Comparison of ENCODE assay signal across 9 cellular contexts in the genomic region with DNA sequence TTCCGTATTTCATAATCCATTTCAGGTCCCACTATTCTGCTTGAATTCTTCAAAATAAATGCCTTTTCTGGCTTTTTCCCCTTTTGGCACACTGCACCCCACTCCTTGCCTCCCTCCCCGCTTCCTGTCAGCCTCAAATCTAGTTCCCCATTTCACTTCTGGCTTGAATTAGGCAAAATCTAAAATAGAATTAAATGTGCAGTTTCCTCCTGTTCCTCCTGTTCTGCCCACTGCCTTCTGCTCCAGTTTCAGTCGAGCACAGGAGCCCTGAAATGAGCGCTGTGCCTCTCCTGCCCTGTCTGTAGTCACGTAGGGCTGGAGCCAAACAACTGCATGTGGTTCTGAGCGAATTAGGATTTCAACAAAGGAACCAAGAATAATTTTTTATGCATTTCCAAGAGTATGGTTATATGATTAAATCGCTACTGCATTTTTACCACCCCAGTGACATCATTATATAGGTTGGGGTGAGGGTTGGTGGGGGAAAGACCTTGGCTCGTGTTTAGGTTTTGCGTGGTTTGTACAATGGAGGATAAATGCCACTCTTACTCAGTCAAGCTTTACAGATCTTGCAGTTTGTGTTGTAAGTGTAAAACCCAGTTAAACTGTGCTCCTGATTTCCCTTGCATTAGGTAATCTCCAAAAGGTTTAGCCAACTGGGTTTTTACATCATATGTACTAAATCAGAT.
DNase-seq lines count a peak whose midpoint lies in the region; ATAC-seq and TF ChIP-seq lines count a peak whose summit lies in the region.
"Had no signal": no experiment of that assay in that cellular context is flagged by ENCODE, and none has a peak within 500 bp of the region (broad histone marks: within the 10 kb centered on the region; RNA-seq: fewer than 3 reads in every experiment).

No MANE protein-coding gene starts in this region.

- no peak overlapping the region for H3K4me2 ChIP-seq in SK-N-SH
- H3K4me2 ChIP-seq in GM23248 (ENCODE audit: unreplicated experiment), result no peak overlapping the region

- H3K36me3 ChIP-seq in SK-N-SH (replicated peaks in 1 of 2; ENCODE audit: control insufficient read depth in 1 of 2, insufficient read depth in 2 of 2, low read length in 1 of 2) (peaks cover 42 to 59% of the 10 kb centered on the region in 2 experiments), GM23248 (ENCODE audit: low read depth) (peaks cover 56% of the 10 kb centered on the region)

- in situ Hi-C loops in GM23248 (cut with MboI), result no loop called here

- H3K9me3 Mint-ChIP-seq in activated T-cell treated with anti-CD3 and anti-CD28 coated beads, Interleukin-2, amount 50 U/mL, for 4 hours, result no peaks in the 10 kb centered on the region

- no peaks in the 10 kb centered on the region for H3K27me3 Mint-ChIP-seq in activated T-cell treated with anti-CD3 and anti-CD28 coated beads, Interleukin-2, amount 50 U/mL, for 4 hours (ENCODE audit: low read depth)

- peaks cover 44% of the 10 kb centered on the region for H3K36me3 Mint-ChIP-seq in activated T-cell treated with anti-CD3 and anti-CD28 coated beads, Interleukin-2, amount 50 U/mL, for 4 hours (ENCODE audit: insufficient read depth)

- no peaks in the 10 kb centered on the region for H3K27me3 ChIP-seq in SK-N-SH (ENCODE audit: insufficient read depth)
- H3K27me3 ChIP-seq in GM23248 (replicated peaks; ENCODE audit: insufficient read depth), result no peaks in the 10 kb centered on the region

- H4K20me1 ChIP-seq in SK-N-SH (ENCODE audit: insufficient read depth) (no peaks in the 10 kb centered on the region), GM23248 (ENCODE audit: insufficient read depth) (no peaks in the 10 kb centered on the region)

- ATAC-seq in SK-N-SH treated with all-trans-retinoic acid at 6 μM for 48 hours, result no peak
- peak; percentile 66 for ATAC-seq in activated T-cell treated with anti-CD3 and anti-CD28 coated beads, Interleukin-2, amount 50 U/mL, for 4 hours
- ATAC-seq in GM21526 (IDR thresholded peaks at IDR 0.05; ENCODE audit: low FRiP score, unreplicated experiment), result no peak

- TF ChIP-seq CTCF in SK-N-SH (IDR thresholded peaks at IDR 0.05), result no peak

- H3K9ac ChIP-seq in SK-N-SH (no peak overlapping the region), GM23248 (no peak overlapping the region)

- H3K4me3 ChIP-seq in SK-N-SH (ENCODE audit: low read depth in 2 of 2, low read length in 1 of 2) (no peak overlapping the region), GM23248 (no peak overlapping the region)

- peak; percentile 14 for DNase-seq in SK-N-SH
- DNase-seq in activated T-cell treated with anti-CD3 and anti-CD28 coated beads, Interleukin-2, amount 50 U/mL, for 4 hours, result no peak
- peak; percentile 56 for DNase-seq in inferior parietal cortex (ENCODE audit: extremely low spot score)
- DNase-seq in superior temporal gyrus (ENCODE audit: extremely low spot score), result peak; percentile 70
- no peak for DNase-seq in GM19240 (ENCODE audit: insufficient read length, low spot score)
- no peak for DNase-seq in GM23248

- TF ChIP-seq RAD21 in SK-N-SH (IDR thresholded peaks at IDR 0.05; ENCODE audit: low read length), result no peak

- peaks cover 63% of the 10 kb centered on the region for H3K4me1 Mint-ChIP-seq in activated T-cell treated with anti-CD3 and anti-CD28 coated beads, Interleukin-2, amount 50 U/mL, for 4 hours (ENCODE audit: low read depth)

- WGBS in SK-N-SH (ENCODE audit: low lambda C conversion rate), result 86% methylated on average over 9 of the region's 9 CpGs
- 61 to 68% methylated on average over 9 of the region's 9 CpGs for WGBS in GM23248 (ENCODE audit: low coverage in 1 of 2, low lambda C conversion rate in 2 of 2, missing lambda C conversion rate in 2 of 2), 2 experiments

- peaks cover 0 to 37% of the 10 kb centered on the region in 2 experiments; a peak in 2 of 4 replicates for H3K4me1 ChIP-seq in SK-N-SH (ENCODE audit: control insufficient read depth in 1 of 2, insufficient read depth in 2 of 2, low read depth in 1 of 2, low read length in 1 of 2)
- no peaks in the 10 kb centered on the region for H3K4me1 ChIP-seq in GM23248 (ENCODE audit: insufficient read depth)

- TF ChIP-seq EP300 in SK-N-SH (IDR thresholded peaks at IDR 0.05; ENCODE audit: borderline replicate concordance in 1 of 2, low read depth in 1 of 2, low read length in 1 of 2), result no peak

- CTCF ChIA-PET in SK-N-SH (lab: Yijun Ruan, JAX), result interaction anchor here (1.7 kb wide), 1 partner anchor 275 kb away, joined by 3 read pairs; no protein-coding TSS in a partner anchor

- H3K4me3 Mint-ChIP-seq in activated T-cell treated with anti-CD3 and anti-CD28 coated beads, Interleukin-2, amount 50 U/mL, for 4 hours, result peak overlapping the region; percentile 64

- H3F3A ChIP-seq in SK-N-SH (replicated peaks; ENCODE audit: insufficient read depth), result no peaks in the 10 kb centered on the region
- no peaks in the 10 kb centered on the region for H3F3A ChIP-seq in GM23248 (ENCODE audit: insufficient read depth)

- no peak overlapping the region for H2AFZ ChIP-seq in SK-N-SH (ENCODE audit: low read depth)
- no peak overlapping the region for H2AFZ ChIP-seq in GM23248

- H3K9me3 ChIP-seq in SK-N-SH (no peaks in the 10 kb centered on the region), GM23248 (ENCODE audit: low read depth) (no peaks in the 10 kb centered on the region)

- POLR2A ChIA-PET in SK-N-SH (lab: Yijun Ruan, JAX), result no interaction called here

- H3K27ac ChIP-seq in SK-N-SH (ENCODE audit: low read depth in 2 of 2, low read length in 1 of 2), result peak overlapping the region in 1 of 2 experiments; percentile 77; a peak in 2 of 4 replicates
- H3K27ac ChIP-seq in GM23248, result no peak overlapping the region
- H3K27ac ChIP-seq: 22Rv1 had no signal

- no peaks in the 10 kb centered on the region for H3K9me2 ChIP-seq in SK-N-SH
- H3K9me2 ChIP-seq in GM23248 (ENCODE audit: insufficient read depth), result no peaks in the 10 kb centered on the region

- H3K79me2 ChIP-seq in SK-N-SH (ENCODE audit: insufficient read depth), result no peaks in the 10 kb centered on the region
- H3K79me2 ChIP-seq in GM23248 (ENCODE audit: insufficient read depth), result no peaks in the 10 kb centered on the region

TF ChIP-seq in SK-N-SH, 30 proteins besides CTCF, POLR2A, EP300 and RAD21:
- TF ChIP-seq, protein P1, sequence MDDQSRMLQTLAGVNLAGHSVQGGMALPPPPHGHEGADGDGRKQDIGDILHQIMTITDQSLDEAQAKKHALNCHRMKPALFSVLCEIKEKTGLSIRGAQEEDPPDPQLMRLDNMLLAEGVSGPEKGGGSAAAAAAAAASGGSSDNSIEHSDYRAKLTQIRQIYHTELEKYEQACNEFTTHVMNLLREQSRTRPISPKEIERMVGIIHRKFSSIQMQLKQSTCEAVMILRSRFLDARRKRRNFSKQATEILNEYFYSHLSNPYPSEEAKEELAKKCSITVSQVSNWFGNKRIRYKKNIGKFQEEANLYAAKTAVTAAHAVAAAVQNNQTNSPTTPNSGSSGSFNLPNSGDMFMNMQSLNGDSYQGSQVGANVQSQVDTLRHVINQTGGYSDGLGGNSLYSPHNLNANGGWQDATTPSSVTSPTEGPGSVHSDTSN (IDR thresholded peaks at IDR 0.05), result no peak
- TF ChIP-seq CHD2 (IDR thresholded peaks at IDR 0.05; ENCODE audit: low read length, partially characterized antibody), result no peak
- no peak for TF ChIP-seq MEF2A (IDR thresholded peaks at IDR 0.05; ENCODE audit: borderline replicate concordance, low read depth)

TF ChIP-seq in SK-N-SH treated with all-trans-retinoic acid at 6 μM for 48 hours, 23 proteins besides CTCF, POLR2A, EP300 and RAD21:
- TF ChIP-seq ESRRG (CRISPR knock-in tag; IDR thresholded peaks at IDR 0.05) (no peak), ZNF565 (CRISPR knock-in tag; conservative IDR thresholded peaks at IDR 0.05; ENCODE audit: low read depth) (no peak), ZFP3 (CRISPR knock-in tag; IDR thresholded peaks at IDR 0.05) (no peak), ZNF70 (CRISPR knock-in tag; IDR thresholded peaks at IDR 0.05) (no peak), BACH2 (CRISPR knock-in tag; IDR thresholded peaks at IDR 0.05; ENCODE audit: borderline replicate concordance) (no peak), ZNF8 (CRISPR knock-in tag; IDR thresholded peaks at IDR 0.05) (no peak), ZC3H10 (CRISPR knock-in tag; IDR thresholded peaks at IDR 0.05) (no peak), ARNTL (CRISPR knock-in tag; IDR thresholded peaks at IDR 0.05; ENCODE audit: borderline replicate concordance, low read depth) (no peak)
- TF ChIP-seq, protein P2, sequence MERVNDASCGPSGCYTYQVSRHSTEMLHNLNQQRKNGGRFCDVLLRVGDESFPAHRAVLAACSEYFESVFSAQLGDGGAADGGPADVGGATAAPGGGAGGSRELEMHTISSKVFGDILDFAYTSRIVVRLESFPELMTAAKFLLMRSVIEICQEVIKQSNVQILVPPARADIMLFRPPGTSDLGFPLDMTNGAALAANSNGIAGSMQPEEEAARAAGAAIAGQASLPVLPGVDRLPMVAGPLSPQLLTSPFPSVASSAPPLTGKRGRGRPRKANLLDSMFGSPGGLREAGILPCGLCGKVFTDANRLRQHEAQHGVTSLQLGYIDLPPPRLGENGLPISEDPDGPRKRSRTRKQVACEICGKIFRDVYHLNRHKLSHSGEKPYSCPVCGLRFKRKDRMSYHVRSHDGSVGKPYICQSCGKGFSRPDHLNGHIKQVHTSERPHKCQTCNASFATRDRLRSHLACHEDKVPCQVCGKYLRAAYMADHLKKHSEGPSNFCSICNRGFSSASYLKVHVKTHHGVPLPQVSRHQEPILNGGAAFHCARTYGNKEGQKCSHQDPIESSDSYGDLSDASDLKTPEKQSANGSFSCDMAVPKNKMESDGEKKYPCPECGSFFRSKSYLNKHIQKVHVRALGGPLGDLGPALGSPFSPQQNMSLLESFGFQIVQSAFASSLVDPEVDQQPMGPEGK (CRISPR knock-in tag; IDR thresholded peaks at IDR 0.05; ENCODE audit: borderline replicate concordance), result no peak
- TF ChIP-seq, protein P3, sequence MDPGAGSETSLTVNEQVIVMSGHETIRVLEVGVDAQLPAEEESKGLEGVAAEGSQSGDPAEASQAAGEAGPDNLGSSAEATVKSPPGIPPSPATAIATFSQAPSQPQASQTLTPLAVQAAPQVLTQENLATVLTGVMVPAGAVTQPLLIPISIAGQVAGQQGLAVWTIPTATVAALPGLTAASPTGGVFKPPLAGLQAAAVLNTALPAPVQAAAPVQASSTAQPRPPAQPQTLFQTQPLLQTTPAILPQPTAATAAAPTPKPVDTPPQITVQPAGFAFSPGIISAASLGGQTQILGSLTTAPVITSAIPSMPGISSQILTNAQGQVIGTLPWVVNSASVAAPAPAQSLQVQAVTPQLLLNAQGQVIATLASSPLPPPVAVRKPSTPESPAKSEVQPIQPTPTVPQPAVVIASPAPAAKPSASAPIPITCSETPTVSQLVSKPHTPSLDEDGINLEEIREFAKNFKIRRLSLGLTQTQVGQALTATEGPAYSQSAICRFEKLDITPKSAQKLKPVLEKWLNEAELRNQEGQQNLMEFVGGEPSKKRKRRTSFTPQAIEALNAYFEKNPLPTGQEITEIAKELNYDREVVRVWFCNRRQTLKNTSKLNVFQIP (CRISPR knock-in tag; IDR thresholded peaks at IDR 0.05; ENCODE audit: borderline replicate concordance, low read depth), result no peak

Comparison
In these comparisons a context has a peak if more than half of its experiments do, and no peak if none do; other contexts are left out.
1. DNase-seq: peak in SK-N-SH (single experiment), inferior parietal cortex (single experiment) and superior temporal gyrus (single experiment); none in activated T-cell treated with anti-CD3 and anti-CD28 coated beads, Interleukin-2, amount 50 U/mL, for 4 hours (single experiment), GM19240 (single experiment) and GM23248 (single experiment).
2. ATAC-seq: peak in activated T-cell treated with anti-CD3 and anti-CD28 coated beads, Interleukin-2, amount 50 U/mL, for 4 hours (2 of 2); none in SK-N-SH treated with all-trans-retinoic acid at 6 μM for 48 hours (single experiment) and GM21526 (single experiment).